1 cellular context compared by ENCODE assay signal in genomic region chr12:103908246-103908541, GRCh38.
TF ChIP-seq lines count a peak whose summit lies in the region.

No MANE protein-coding gene starts in this region.

TF ChIP-seq in GM12878, 131 proteins besides CTCF, POLR2A, EP300 and RAD21:
- peak; percentile 21; the same call in 1 of the 2 replicates for TF ChIP-seq PKNOX1 (IDR thresholded peaks at IDR 0.05)
- TF ChIP-seq ESRRA (IDR thresholded peaks at IDR 0.05; ENCODE audit: low read length) = no peak
